ENCODE assay signal across 24 cellular contexts in the genomic region with DNA sequence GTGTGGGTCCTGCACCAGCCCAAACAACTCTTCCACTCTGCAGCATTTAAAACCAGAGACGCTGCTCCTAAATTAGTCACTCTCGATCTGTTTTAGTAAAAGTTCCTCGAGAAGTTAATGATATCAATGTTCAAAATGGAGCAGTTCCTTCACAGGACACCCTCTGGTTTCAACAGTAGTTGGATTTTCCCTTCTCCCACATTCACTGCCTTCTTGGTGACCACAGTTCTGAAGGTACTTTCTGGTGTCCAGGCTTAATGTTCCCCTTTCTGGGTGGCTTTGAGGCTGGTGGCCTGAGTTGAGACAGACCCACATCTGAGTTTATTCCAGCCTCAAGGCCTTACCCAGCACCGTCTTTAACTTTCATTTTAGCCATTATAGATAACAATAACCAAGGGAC.
"Had no signal": no experiment of that assay in that cellular context is flagged by ENCODE, and none has a peak within 500 bp of the region (broad histone marks: within the 10 kb centered on the region; RNA-seq: fewer than 3 reads in every experiment).

No MANE protein-coding gene starts in this region.

- H3K4me1 Mint-ChIP-seq: endodermal cell, mesothelial cell of epicardium, naive B cell had no signal

- ATAC-seq: effector memory CD8-positive, alpha-beta T cell; esophagus mucosa; gastrocnemius medialis; heart right ventricle; left cardiac atrium; left lung; left ventricle myocardium superior; lower lobe of right lung; mucosa of descending colon had no signal

- H3K27ac Mint-ChIP-seq: dendritic cell treated with granulocyte-macrophage colony-stimulating factor and Interleukin-4, amounts not matched to agents 40 ng/mL and 50 ng/mL, for 4 days; effector memory CD8-positive, alpha-beta T cell; endodermal cell; mesothelial cell of epicardium; naive B cell had no signal

- H3K27me3 Mint-ChIP-seq: dendritic cell treated with granulocyte-macrophage colony-stimulating factor and Interleukin-4, amounts not matched to agents 40 ng/mL and 50 ng/mL, for 4 days; effector memory CD8-positive, alpha-beta T cell; naive B cell had no signal

- H3K9me3 Mint-ChIP-seq: effector memory CD8-positive, alpha-beta T cell; naive B cell had no signal

- DNase-seq: colonic mucosa; cortex of kidney; effector CD8-positive, alpha-beta T cell; effector memory CD8-positive, alpha-beta T cell; endodermal cell; erythroblast; esophagus squamous epithelium; foreskin fibroblast; foreskin melanocyte; gastrocnemius medialis; glutamatergic neuron; head of caudate nucleus; heart right ventricle; hippocampal formation; left cardiac atrium; left lung; left ventricle myocardium superior; lower lobe of right lung; mesenchymal stem cell; mucosa of descending colon; naive B cell had no signal

- H3K4me3 Mint-ChIP-seq: dendritic cell treated with granulocyte-macrophage colony-stimulating factor and Interleukin-4, amounts not matched to agents 40 ng/mL and 50 ng/mL, for 4 days; effector memory CD8-positive, alpha-beta T cell; endodermal cell; mesothelial cell of epicardium; naive B cell had no signal
